Comparison of ENCODE assay signal across 2 cellular contexts in the genomic region with DNA sequence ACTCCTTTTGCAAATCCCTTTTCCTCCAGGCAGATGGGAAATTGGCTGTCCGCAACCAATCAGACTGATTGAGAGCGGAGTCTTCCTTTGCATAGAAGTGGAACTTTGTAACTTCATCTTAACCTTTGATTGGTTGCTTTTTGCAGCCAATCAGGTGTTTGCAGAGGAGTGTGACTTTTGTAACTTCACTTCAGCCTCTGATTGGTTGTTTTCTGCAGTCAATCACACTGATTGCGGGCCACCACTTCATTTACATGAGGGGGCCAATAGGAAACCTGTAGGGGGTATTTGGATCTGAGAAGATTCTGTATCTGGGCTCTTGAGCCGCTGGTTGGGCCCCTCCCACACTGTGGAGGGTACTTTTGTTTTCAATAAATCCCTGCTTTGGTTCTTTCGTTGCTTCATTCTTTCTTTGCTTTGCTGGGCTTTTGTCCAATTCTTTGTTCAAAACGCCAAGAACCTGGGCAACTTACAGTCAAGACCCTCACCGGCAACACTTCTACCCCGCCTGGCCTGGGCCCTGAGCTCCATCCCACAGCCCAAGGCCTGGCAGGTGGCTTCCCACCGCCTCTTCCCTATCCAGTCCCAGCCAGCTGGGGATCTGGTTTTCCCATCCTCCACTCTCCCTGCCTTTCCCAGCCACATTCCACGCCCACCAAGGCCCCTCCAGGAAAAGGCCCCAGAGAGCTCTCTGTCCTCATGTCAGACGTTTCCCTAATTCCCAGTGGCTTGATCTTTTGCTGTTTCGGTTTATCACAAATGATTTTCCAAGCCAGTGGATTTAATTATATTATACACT.
TF ChIP-seq lines count a peak whose summit lies in the region.

No MANE protein-coding gene starts in this region.

TF ChIP-seq in IMR-90, 13 proteins besides CTCF, POLR2A, EP300 and RAD21:
- TF ChIP-seq SMC3 (IDR thresholded peaks at IDR 0.05; ENCODE audit: low read depth, low read length) = no peak
- no peak for TF ChIP-seq FOS (IDR thresholded peaks at IDR 0.05; ENCODE audit: low read depth, low read length)
- no peak for TF ChIP-seq MAFK (IDR thresholded peaks at IDR 0.05; ENCODE audit: low read depth, low read length)
- TF ChIP-seq MXI1 (IDR thresholded peaks at IDR 0.05; ENCODE audit: borderline replicate concordance, low read depth, low read length) = no peak
- no peak for TF ChIP-seq RCOR1 (IDR thresholded peaks at IDR 0.05; ENCODE audit: insufficient replicate concordance, low read length)
- TF ChIP-seq CEBPB (IDR thresholded peaks at IDR 0.05; ENCODE audit: low read depth, low read length) = no peak
- TF ChIP-seq, protein P1, sequence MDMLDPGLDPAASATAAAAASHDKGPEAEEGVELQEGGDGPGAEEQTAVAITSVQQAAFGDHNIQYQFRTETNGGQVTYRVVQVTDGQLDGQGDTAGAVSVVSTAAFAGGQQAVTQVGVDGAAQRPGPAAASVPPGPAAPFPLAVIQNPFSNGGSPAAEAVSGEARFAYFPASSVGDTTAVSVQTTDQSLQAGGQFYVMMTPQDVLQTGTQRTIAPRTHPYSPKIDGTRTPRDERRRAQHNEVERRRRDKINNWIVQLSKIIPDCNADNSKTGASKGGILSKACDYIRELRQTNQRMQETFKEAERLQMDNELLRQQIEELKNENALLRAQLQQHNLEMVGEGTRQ (IDR thresholded peaks at IDR 0.05; ENCODE audit: low read depth, low read length) = no peak
- no peak for TF ChIP-seq MAZ (IDR thresholded peaks at IDR 0.05; ENCODE audit: borderline replicate concordance, low read depth, low read length)
- TF ChIP-seq RFX5 (IDR thresholded peaks at IDR 0.05; ENCODE audit: low read depth, low read length) = no peak
- TF ChIP-seq BHLHE40 (IDR thresholded peaks at IDR 0.05; ENCODE audit: low read depth, low read length) = no peak
- TF ChIP-seq, protein P2, sequence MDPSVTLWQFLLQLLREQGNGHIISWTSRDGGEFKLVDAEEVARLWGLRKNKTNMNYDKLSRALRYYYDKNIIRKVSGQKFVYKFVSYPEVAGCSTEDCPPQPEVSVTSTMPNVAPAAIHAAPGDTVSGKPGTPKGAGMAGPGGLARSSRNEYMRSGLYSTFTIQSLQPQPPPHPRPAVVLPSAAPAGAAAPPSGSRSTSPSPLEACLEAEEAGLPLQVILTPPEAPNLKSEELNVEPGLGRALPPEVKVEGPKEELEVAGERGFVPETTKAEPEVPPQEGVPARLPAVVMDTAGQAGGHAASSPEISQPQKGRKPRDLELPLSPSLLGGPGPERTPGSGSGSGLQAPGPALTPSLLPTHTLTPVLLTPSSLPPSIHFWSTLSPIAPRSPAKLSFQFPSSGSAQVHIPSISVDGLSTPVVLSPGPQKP (IDR thresholded peaks at IDR 0.05; ENCODE audit: borderline replicate concordance, low read depth, low read length) = no peak
- no peak for TF ChIP-seq NFE2L2 (IDR thresholded peaks at IDR 0.05; ENCODE audit: low read depth, low read length)
- no peak for TF ChIP-seq CHD1 (IDR thresholded peaks at IDR 0.05; ENCODE audit: low read depth, low read length)

TF ChIP-seq in GM12878, 131 proteins besides CTCF, POLR2A, EP300 and RAD21:
- TF ChIP-seq ZBED1 (IDR thresholded peaks at IDR 0.05; ENCODE audit: borderline replicate concordance) = no peak
- TF ChIP-seq BRCA1 (IDR thresholded peaks at IDR 0.05; ENCODE audit: low read depth, low read length) = no peak
- TF ChIP-seq, protein P3, sequence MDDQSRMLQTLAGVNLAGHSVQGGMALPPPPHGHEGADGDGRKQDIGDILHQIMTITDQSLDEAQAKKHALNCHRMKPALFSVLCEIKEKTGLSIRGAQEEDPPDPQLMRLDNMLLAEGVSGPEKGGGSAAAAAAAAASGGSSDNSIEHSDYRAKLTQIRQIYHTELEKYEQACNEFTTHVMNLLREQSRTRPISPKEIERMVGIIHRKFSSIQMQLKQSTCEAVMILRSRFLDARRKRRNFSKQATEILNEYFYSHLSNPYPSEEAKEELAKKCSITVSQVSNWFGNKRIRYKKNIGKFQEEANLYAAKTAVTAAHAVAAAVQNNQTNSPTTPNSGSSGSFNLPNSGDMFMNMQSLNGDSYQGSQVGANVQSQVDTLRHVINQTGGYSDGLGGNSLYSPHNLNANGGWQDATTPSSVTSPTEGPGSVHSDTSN (IDR thresholded peaks at IDR 0.05; ENCODE audit: insufficient replicate concordance, low read depth, low read length) = peak; percentile 43
- TF ChIP-seq, protein P4, sequence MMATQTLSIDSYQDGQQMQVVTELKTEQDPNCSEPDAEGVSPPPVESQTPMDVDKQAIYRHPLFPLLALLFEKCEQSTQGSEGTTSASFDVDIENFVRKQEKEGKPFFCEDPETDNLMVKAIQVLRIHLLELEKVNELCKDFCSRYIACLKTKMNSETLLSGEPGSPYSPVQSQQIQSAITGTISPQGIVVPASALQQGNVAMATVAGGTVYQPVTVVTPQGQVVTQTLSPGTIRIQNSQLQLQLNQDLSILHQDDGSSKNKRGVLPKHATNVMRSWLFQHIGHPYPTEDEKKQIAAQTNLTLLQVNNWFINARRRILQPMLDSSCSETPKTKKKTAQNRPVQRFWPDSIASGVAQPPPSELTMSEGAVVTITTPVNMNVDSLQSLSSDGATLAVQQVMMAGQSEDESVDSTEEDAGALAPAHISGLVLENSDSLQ (IDR thresholded peaks at IDR 0.05) = peak; percentile 57
